Comparison of ENCODE assay signal across 12 cellular contexts in the genomic region with DNA sequence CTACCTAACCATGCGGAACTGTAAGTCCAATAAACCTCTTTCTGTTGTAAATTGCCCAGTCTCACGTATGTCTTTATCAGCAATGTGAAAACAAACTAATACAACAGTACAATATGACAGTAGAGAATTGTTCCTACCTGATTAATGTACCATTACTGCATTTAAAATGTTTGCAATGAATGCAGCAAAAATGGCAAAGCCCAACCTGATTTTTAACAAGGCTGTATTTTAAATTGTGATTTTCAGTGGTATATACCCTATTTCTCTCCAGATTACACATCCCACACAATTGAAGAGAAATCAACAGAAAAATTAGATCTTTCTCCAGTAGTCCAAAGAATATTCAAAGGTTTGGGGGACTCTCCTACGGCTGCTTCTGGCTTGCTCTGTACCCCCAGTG.
DNase-seq lines count a peak whose midpoint lies in the region; ATAC-seq and TF ChIP-seq lines count a peak whose summit lies in the region.
"Had no signal": no experiment of that assay in that cellular context is flagged by ENCODE, and none has a peak within 500 bp of the region (broad histone marks: within the 10 kb centered on the region; RNA-seq: fewer than 3 reads in every experiment).

No MANE protein-coding gene starts in this region.

- no peaks in the 10 kb centered on the region for H3K36me3 ChIP-seq in HEK293 (ENCODE audit: control insufficient read depth in 2 of 2, insufficient read depth in 1 of 2, low read length in 2 of 2)

- POLR2A ChIA-PET in HEK293 (lab: Yijun Ruan, JAX): no interaction called here

- H3K27ac ChIP-seq in HEK293 (ENCODE audit: extremely low read depth, low read depth, low read length): no peak overlapping the region
- H3K27ac ChIP-seq: GM23248 had no signal

- DNase-seq in NCI-H146 (lab: John Stamatoyannopoulos, UW) (peak; percentile 14), NCI-H146 treated with DMSO at 0.1 percent for 48 hours (lab: John Stamatoyannopoulos, UW; ENCODE audit: unreplicated experiment) (no peak), NCI-H748 treated with DMSO at 0.1 percent for 48 hours (lab: John Stamatoyannopoulos, UW) (peak; percentile 36), DMS 273 treated with DMSO at 0.1 percent for 48 hours (lab: John Stamatoyannopoulos, UW) (no peak)
- no peak for DNase-seq in stimulated activated CD4-positive, alpha-beta T cell treated with anti-CD3 and anti-CD28 coated beads, Interleukin-2, amount 100 ng/mL, for 48 hours
- DNase-seq: Calu3; CD4-positive, alpha-beta T cell; GM23248 had no signal

- CTCF ChIA-PET in HEK293 (lab: Yijun Ruan, JAX): no interaction called here

- no peak overlapping the region for H3K4me3 ChIP-seq in HEK293 (ENCODE audit: low read depth, low read length)
- H3K4me3 ChIP-seq: GM12878, GM23248 had no signal

- H3K9me3 ChIP-seq in HEK293 (ENCODE audit: control insufficient read depth, insufficient read depth, low read depth, low read length): no peaks in the 10 kb centered on the region

- no peak for ATAC-seq in GM19035 (IDR thresholded peaks at IDR 0.05; ENCODE audit: unreplicated experiment)
- ATAC-seq: GM12878, HCT116 had no signal

- TF ChIP-seq CTCF in HEK293 (tag by site-specific recombination; IDR thresholded peaks at IDR 0.05): no peak

- H3K4me1 ChIP-seq in HEK293 (ENCODE audit: control insufficient read depth, insufficient read depth, low read length): peaks cover 14% of the 10 kb centered on the region

TF ChIP-seq in HEK293, 187 proteins besides CTCF, POLR2A, EP300 and RAD21:
- no peak for TF ChIP-seq HOXC10 (CRISPR knock-in tag; IDR thresholded peaks at IDR 0.05)
- TF ChIP-seq, protein P1, sequence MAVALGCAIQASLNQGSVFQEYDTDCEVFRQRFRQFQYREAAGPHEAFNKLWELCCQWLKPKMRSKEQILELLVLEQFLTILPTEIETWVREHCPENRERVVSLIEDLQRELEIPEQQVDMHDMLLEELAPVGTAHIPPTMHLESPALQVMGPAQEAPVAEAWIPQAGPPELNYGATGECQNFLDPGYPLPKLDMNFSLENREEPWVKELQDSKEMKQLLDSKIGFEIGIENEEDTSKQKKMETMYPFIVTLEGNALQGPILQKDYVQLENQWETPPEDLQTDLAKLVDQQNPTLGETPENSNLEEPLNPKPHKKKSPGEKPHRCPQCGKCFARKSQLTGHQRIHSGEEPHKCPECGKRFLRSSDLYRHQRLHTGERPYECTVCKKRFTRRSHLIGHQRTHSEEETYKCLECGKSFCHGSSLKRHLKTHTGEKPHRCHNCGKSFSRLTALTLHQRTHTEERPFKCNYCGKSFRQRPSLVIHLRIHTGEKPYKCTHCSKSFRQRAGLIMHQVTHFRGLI (tag by site-specific recombination; IDR thresholded peaks at IDR 0.05): peak; percentile 91

Comparison
In these comparisons a context has a peak if more than half of its experiments do, and no peak if none do; other contexts are left out.
1. DNase-seq: peak in NCI-H146 (single experiment) and NCI-H748 treated with DMSO at 0.1 percent for 48 hours (single experiment); none in NCI-H146 treated with DMSO at 0.1 percent for 48 hours (single experiment), DMS 273 treated with DMSO at 0.1 percent for 48 hours (single experiment) and stimulated activated CD4-positive, alpha-beta T cell treated with anti-CD3 and anti-CD28 coated beads, Interleukin-2, amount 100 ng/mL, for 48 hours (0 of 2).